13 cellular contexts compared by ENCODE assay signal in genomic region chr5:18811616-18812015, GRCh38.
DNase-seq lines count a peak whose midpoint lies in the region; ATAC-seq and TF ChIP-seq lines count a peak whose summit lies in the region.
"Had no signal": no experiment of that assay in that cellular context is flagged by ENCODE, and none has a peak within 500 bp of the region (broad histone marks: within the 10 kb centered on the region; RNA-seq: fewer than 3 reads in every experiment).

No MANE protein-coding gene starts in this region.

- H3K4me3 ChIP-seq in GM23338 (no peak overlapping the region), neuronal stem cell (ENCODE audit: low read length in 2 of 2) (no peak overlapping the region)
- H3K4me3 ChIP-seq: GM23248 had no signal

- no peak overlapping the region for H2BK120ac ChIP-seq in neuronal stem cell (ENCODE audit: low read depth, low read length)

- no peaks in the 10 kb centered on the region for H3K9me3 ChIP-seq in neuronal stem cell (replicated peaks in 1 of 2; ENCODE audit: control insufficient read depth in 2 of 2, insufficient read depth in 1 of 2, low read depth in 1 of 2, low read length in 2 of 2)

- H4K91ac ChIP-seq in neuronal stem cell (ENCODE audit: low read depth, low read length, poor library complexity): no peak overlapping the region

- no peak overlapping the region for H2BK12ac ChIP-seq in neuronal stem cell (ENCODE audit: low read length)

- no peak overlapping the region for H4K8ac ChIP-seq in neuronal stem cell (ENCODE audit: low read depth, low read length)

- peaks cover 11% of the 10 kb centered on the region for H3K36me3 Mint-ChIP-seq in GM23338 (ENCODE audit: low read depth)
- H3K36me3 Mint-ChIP-seq: CD8-positive, alpha-beta T cell had no signal

- H2AK5ac ChIP-seq in neuronal stem cell (ENCODE audit: low read depth, low read length): no peak overlapping the region

- H3K27ac ChIP-seq in GM23338 (ENCODE audit: low read depth): no peak overlapping the region
- no peak overlapping the region for H3K27ac ChIP-seq in neuronal stem cell (replicated peaks; ENCODE audit: low read length)
- H3K27ac ChIP-seq: GM23248, HL-60 had no signal

- H3K4me2 ChIP-seq in GM23338 (no peak overlapping the region), neuronal stem cell (ENCODE audit: insufficient read depth, low read length, poor library complexity, severe bottlenecking) (no peak overlapping the region)

- no peak overlapping the region for H3K14ac ChIP-seq in neuronal stem cell (ENCODE audit: low read length)

- H2BK15ac ChIP-seq in neuronal stem cell (ENCODE audit: low read length): no peak overlapping the region

- no peak overlapping the region for H3K9ac ChIP-seq in neuronal stem cell (ENCODE audit: low read depth, low read length, poor library complexity)
- H3K9ac ChIP-seq: GM23248 had no signal

- H4K20me1 ChIP-seq in GM23338 (replicated peaks; ENCODE audit: insufficient read depth): no peaks in the 10 kb centered on the region

- peaks cover 2% of the 10 kb centered on the region for H3K27me3 Mint-ChIP-seq in GM23338 (ENCODE audit: insufficient read depth, low read depth, poor library complexity)

- no peak for TF ChIP-seq CTCF in GM23338 (conservative IDR thresholded peaks at IDR 0.05; ENCODE audit: low read depth in 2 of 2)

- no peaks in the 10 kb centered on the region for H3F3A ChIP-seq in GM23338 (replicated peaks; ENCODE audit: low read depth)

- H3K18ac ChIP-seq in neuronal stem cell (ENCODE audit: low read length): no peak overlapping the region

- H3K79me1 ChIP-seq in neuronal stem cell (ENCODE audit: low read depth, low read length): no peaks in the 10 kb centered on the region

- peaks cover 3% of the 10 kb centered on the region; the same call in 1 of the 2 replicates for H3K4me1 ChIP-seq in GM23338 (ENCODE audit: insufficient read depth)
- H3K4me1 ChIP-seq in neuronal stem cell (ENCODE audit: control insufficient read depth in 2 of 2, insufficient read depth in 1 of 2, low read depth in 1 of 2, low read length in 2 of 2): no peaks in the 10 kb centered on the region

- no peak overlapping the region for H3K23ac ChIP-seq in neuronal stem cell (ENCODE audit: low read depth, low read length, poor library complexity)

- peaks cover 10% of the 10 kb centered on the region; the same call in 2 of the 3 replicates for H3K9me3 Mint-ChIP-seq in GM23338
- H3K9me3 Mint-ChIP-seq: CD8-positive, alpha-beta T cell had no signal

- ATAC-seq in GM23338: no peak
- ATAC-seq: CD8-positive, alpha-beta T cell had no signal

- no peak overlapping the region for H3K27ac Mint-ChIP-seq in GM23338
- H3K27ac Mint-ChIP-seq: CD8-positive, alpha-beta T cell had no signal

- H3K36me3 ChIP-seq in GM23338 (ENCODE audit: insufficient read depth) (no peaks in the 10 kb centered on the region), neuronal stem cell (replicated peaks in 1 of 2; ENCODE audit: control insufficient read depth in 2 of 2, insufficient read depth in 2 of 2, low read length in 2 of 2) (no peaks in the 10 kb centered on the region)

- WGBS in neuronal stem cell (ENCODE audit: extremely low coverage in 2 of 2, insufficient read length in 2 of 2, insufficient replicate concordance in 1 of 2), 2 donors: no CpG with 5 or more reads among the region's 4 CpGs

- no peak overlapping the region for H3K4me3 Mint-ChIP-seq in GM23338
- H3K4me3 Mint-ChIP-seq: CD8-positive, alpha-beta T cell had no signal

- DNase-seq in GM23338 (ENCODE audit: low spot score): peak; percentile 6
- peak; percentile 99 to 100 for DNase-seq in NCI-H524 (lab: John Stamatoyannopoulos, UW)
- DNase-seq in astrocyte of the hippocampus (ENCODE audit: low read depth, low spot score): peak; percentile 6
- DNase-seq in neuronal stem cell (ENCODE audit: low spot score): no peak
- no peak for DNase-seq in midbrain (lab: John Stamatoyannopoulos, UW)
- no peak for DNase-seq in amygdala (lab: John Stamatoyannopoulos, UW)
- DNase-seq in effector CD4-positive, alpha-beta T cell: no peak
- DNase-seq: CD8-positive, alpha-beta T cell; GM23248; NCI-H146; NCI-H2227 treated with DMSO at 0.1 percent for 48 hours; SHP77 had no signal

- H2AFZ ChIP-seq in GM23338 (no peak overlapping the region), neuronal stem cell (ENCODE audit: low read length) (peak overlapping the region; percentile 59)
- H2AFZ ChIP-seq: GM23248 had no signal

- H3K27me3 ChIP-seq in GM23338 (ENCODE audit: insufficient read depth) (no peaks in the 10 kb centered on the region), neuronal stem cell (ENCODE audit: control insufficient read depth in 3 of 3, insufficient read depth in 3 of 3, low read depth in 1 of 3, low read length in 3 of 3) (no peaks in the 10 kb centered on the region)

- no peaks in the 10 kb centered on the region for H3K9me2 ChIP-seq in GM23338 (ENCODE audit: insufficient read depth)

- peaks cover 7% of the 10 kb centered on the region; the same call in 2 of the 3 replicates for H3K4me1 Mint-ChIP-seq in GM23338

- H3K4ac ChIP-seq in neuronal stem cell (ENCODE audit: low read length): no peak overlapping the region

- H3K79me2 ChIP-seq in GM23338 (replicated peaks; ENCODE audit: insufficient read depth): no peaks in the 10 kb centered on the region

- no peak overlapping the region for H2BK5ac ChIP-seq in neuronal stem cell (ENCODE audit: low read length)

TF ChIP-seq in GM23338, 12 proteins besides CTCF, POLR2A, EP300 and RAD21:
- TF ChIP-seq, protein P1, sequence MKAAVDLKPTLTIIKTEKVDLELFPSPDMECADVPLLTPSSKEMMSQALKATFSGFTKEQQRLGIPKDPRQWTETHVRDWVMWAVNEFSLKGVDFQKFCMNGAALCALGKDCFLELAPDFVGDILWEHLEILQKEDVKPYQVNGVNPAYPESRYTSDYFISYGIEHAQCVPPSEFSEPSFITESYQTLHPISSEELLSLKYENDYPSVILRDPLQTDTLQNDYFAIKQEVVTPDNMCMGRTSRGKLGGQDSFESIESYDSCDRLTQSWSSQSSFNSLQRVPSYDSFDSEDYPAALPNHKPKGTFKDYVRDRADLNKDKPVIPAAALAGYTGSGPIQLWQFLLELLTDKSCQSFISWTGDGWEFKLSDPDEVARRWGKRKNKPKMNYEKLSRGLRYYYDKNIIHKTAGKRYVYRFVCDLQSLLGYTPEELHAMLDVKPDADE (IDR thresholded peaks at IDR 0.05): no peak
- TF ChIP-seq POLR2AphosphoS5 (IDR thresholded peaks at IDR 0.05; ENCODE audit: low read depth): no peak

Comparison
In these comparisons a context has a peak if more than half of its experiments do, and no peak if none do; other contexts are left out.
1. DNase-seq: peak in GM23338 (single experiment), NCI-H524 (2 of 2) and astrocyte of the hippocampus (single experiment); none in neuronal stem cell (single experiment), midbrain (single experiment), amygdala (0 of 56) and effector CD4-positive, alpha-beta T cell (single experiment).